Comparison of ENCODE assay signal across 16 cellular contexts in the genomic region with DNA sequence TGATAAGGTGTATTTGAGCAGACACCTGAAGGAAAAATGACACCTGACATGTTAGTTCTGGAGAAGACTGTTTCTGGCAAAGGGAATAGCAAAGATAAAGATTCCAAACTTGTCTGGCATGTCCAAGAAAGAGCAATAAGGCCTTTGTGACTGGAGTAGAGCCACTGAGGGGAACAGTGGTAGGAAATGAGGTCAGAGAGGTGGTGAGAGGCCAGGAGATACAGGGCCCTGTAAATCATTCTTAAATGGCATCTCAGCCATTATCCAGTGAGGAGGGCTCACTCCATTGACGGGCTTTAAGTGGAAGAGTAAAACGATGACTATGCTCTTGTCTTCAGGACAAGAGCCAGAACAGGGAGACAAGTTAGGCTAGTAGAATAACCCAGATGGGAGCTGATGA. TPM values are rescaled to one million over a fixed set of nuclear protein-coding genes. Genes with fewer than 3 reads are reported as not detected.
DNase-seq lines count a peak whose midpoint lies in the region; ATAC-seq and TF ChIP-seq lines count a peak whose summit lies in the region.
"Had no signal": no experiment of that assay in that cellular context is flagged by ENCODE, and none has a peak within 500 bp of the region (broad histone marks: within the 10 kb centered on the region; RNA-seq: fewer than 3 reads in every experiment).

No MANE protein-coding gene starts in this region.

- H3K9me3 ChIP-seq in endodermal cell (ENCODE audit: control insufficient read depth, low read length) (no peaks in the 10 kb centered on the region), psoas muscle (no peaks in the 10 kb centered on the region)
- H3K9me3 ChIP-seq: BLaER1 had no signal

- H3K9ac ChIP-seq in endodermal cell (ENCODE audit: extremely low read depth, low read length, poor library complexity, severe bottlenecking): peak overlapping the region; percentile 42
- H3K9ac ChIP-seq: BLaER1 had no signal

- no peak overlapping the region for H3K4me3 Mint-ChIP-seq in endodermal cell
- H3K4me3 Mint-ChIP-seq: CD14-positive monocyte; CD4-positive, alpha-beta memory T cell; GM23338 had no signal

- DNase-seq in NCI-H2029 treated with DMSO at 0.1 percent for 48 hours (lab: John Stamatoyannopoulos, UW) (peak; percentile 39), NCI-H2029 (lab: John Stamatoyannopoulos, UW) (no peak), ELF-1 (ENCODE audit: low read depth, low spot score) (peak; percentile 28), endodermal cell (peak; percentile 55), psoas muscle (no peak), DMS153 treated with DMSO at 0.1 percent for 48 hours (lab: John Stamatoyannopoulos, UW; ENCODE audit: unreplicated experiment) (no peak)
- DNase-seq: 8988T; CD4-positive, alpha-beta memory T cell; DMS153; GDM1; HCEC 1CT had no signal

- H3K27me3 Mint-ChIP-seq in endodermal cell (ENCODE audit: insufficient read depth): peaks cover 29% of the 10 kb centered on the region
- H3K27me3 Mint-ChIP-seq: CD4-positive, alpha-beta memory T cell had no signal

- no peak overlapping the region for H3K27ac Mint-ChIP-seq in endodermal cell
- H3K27ac Mint-ChIP-seq: CD14-positive monocyte; CD4-positive, alpha-beta memory T cell; GM23338 had no signal

- peaks cover 13% of the 10 kb centered on the region for H3K4me1 Mint-ChIP-seq in endodermal cell

- TF ChIP-seq CTCF in endodermal cell (conservative IDR thresholded peaks at IDR 0.05) (no peak), psoas muscle (IDR thresholded peaks at IDR 0.05) (no peak)

- no peaks in the 10 kb centered on the region for H3K27me3 ChIP-seq in endodermal cell (ENCODE audit: control insufficient read depth, insufficient read depth, low read length, poor library complexity, severe bottlenecking)
- H3K27me3 ChIP-seq in psoas muscle (ENCODE audit: insufficient read depth in 3 of 3, low read length in 2 of 3): no peaks in the 10 kb centered on the region
- H3K27me3 ChIP-seq: BLaER1 had no signal

- H3K27ac ChIP-seq in endodermal cell (ENCODE audit: low read depth, low read length) (no peak overlapping the region), psoas muscle (peak overlapping the region; percentile 47)
- H3K27ac ChIP-seq: BLaER1, HL-60 had no signal

- intact Hi-C loops in psoas muscle (cut with DNase I): no loop called here

- H3K9me3 Mint-ChIP-seq in endodermal cell: no peaks in the 10 kb centered on the region
- H3K9me3 Mint-ChIP-seq: GM23338 had no signal

- peaks cover 8% of the 10 kb centered on the region for H3K4me1 ChIP-seq in endodermal cell (ENCODE audit: control insufficient read depth, insufficient read depth, low read length)
- peaks cover 35% of the 10 kb centered on the region for H3K4me1 ChIP-seq in psoas muscle

- ATAC-seq in psoas muscle: no peak
- no peak for ATAC-seq in GM18868 (IDR thresholded peaks at IDR 0.05; ENCODE audit: unreplicated experiment)
- ATAC-seq: GM23338 had no signal

- H3K36me3 ChIP-seq in endodermal cell (ENCODE audit: control insufficient read depth, insufficient read depth, low read length): peaks cover 7% of the 10 kb centered on the region
- H3K36me3 ChIP-seq in psoas muscle (ENCODE audit: insufficient read depth in 1 of 2, low read depth in 1 of 2): no peaks in the 10 kb centered on the region
- H3K36me3 ChIP-seq: BLaER1 had no signal

- peaks cover 9% of the 10 kb centered on the region for H3K36me3 Mint-ChIP-seq in endodermal cell (ENCODE audit: low read depth)

- H3K4me3 ChIP-seq in endodermal cell (ENCODE audit: low read length): peak overlapping the region; percentile 65
- peak overlapping the region; percentile 31 for H3K4me3 ChIP-seq in psoas muscle
- H3K4me3 ChIP-seq: BLaER1, GM23338 had no signal

- 80 to 90% methylated on average over 2 of the region's 2 CpGs for WGBS in endodermal cell (ENCODE audit: insufficient coverage in 1 of 2, insufficient read length in 1 of 2), 2 experiments
- WGBS in psoas muscle, 3 donors: 40 to 59% (median 41%) methylated on average over 2 of the region's 2 CpGs

RNA-seq across cellular contexts. Expression of a gene that starts 4.5 kb away (rescaled TPM):
- total RNA-seq in endodermal cell (10 to 100 TPM; 12.2 to 14.9 TPM), psoas muscle (10 to 100 TPM; 12.5 to 44.2 (median 26.9) TPM)
- polyA plus RNA-seq in endodermal cell (2013, experiment 1 of 2): 12.0 TPM
- 11.1 TPM for polyA plus RNA-seq in endodermal cell (2013, experiment 2 of 2)
- polyA plus RNA-seq in psoas muscle: 10 to 100 TPM; 15.1 to 21.8 (median 21.1) TPM

RNA-seq across cellular contexts. Expression of a gene that starts 5.7 kb away (rescaled TPM):
- total RNA-seq in endodermal cell (1 to 10 TPM; 8.8 to 9.1 TPM), psoas muscle (10 to 100 TPM in 3 of 4 donors, 1 to 10 TPM in 1; 4.8 to 18.2 (median 16.2) TPM)
- polyA plus RNA-seq in endodermal cell (2013, experiment 1 of 2): 10.0 TPM
- polyA plus RNA-seq in endodermal cell (2013, experiment 2 of 2): 10.8 TPM
- polyA plus RNA-seq in psoas muscle: 10 to 100 TPM in 2 of 3 donors, 1 to 10 TPM in 1; 6.1 to 24.7 (median 18.9) TPM

Comparison
In these comparisons a context has a peak if more than half of its experiments do, and no peak if none do; other contexts are left out.
1. DNase-seq: peak in NCI-H2029 treated with DMSO at 0.1 percent for 48 hours (single experiment), ELF-1 (single experiment) and endodermal cell (single experiment); none in NCI-H2029 (single experiment), psoas muscle (0 of 2) and DMS153 treated with DMSO at 0.1 percent for 48 hours (single experiment).